In genomic region chr22:33865248-33865647, GRCh38 we compare ENCODE assay signal across 2 cellular contexts.
TF ChIP-seq lines count a peak whose summit lies in the region.

No MANE protein-coding gene starts in this region.

TF ChIP-seq in GM23338, 12 proteins besides CTCF, POLR2A, EP300 and RAD21 (continued from another document):
- TF ChIP-seq, protein P1, sequence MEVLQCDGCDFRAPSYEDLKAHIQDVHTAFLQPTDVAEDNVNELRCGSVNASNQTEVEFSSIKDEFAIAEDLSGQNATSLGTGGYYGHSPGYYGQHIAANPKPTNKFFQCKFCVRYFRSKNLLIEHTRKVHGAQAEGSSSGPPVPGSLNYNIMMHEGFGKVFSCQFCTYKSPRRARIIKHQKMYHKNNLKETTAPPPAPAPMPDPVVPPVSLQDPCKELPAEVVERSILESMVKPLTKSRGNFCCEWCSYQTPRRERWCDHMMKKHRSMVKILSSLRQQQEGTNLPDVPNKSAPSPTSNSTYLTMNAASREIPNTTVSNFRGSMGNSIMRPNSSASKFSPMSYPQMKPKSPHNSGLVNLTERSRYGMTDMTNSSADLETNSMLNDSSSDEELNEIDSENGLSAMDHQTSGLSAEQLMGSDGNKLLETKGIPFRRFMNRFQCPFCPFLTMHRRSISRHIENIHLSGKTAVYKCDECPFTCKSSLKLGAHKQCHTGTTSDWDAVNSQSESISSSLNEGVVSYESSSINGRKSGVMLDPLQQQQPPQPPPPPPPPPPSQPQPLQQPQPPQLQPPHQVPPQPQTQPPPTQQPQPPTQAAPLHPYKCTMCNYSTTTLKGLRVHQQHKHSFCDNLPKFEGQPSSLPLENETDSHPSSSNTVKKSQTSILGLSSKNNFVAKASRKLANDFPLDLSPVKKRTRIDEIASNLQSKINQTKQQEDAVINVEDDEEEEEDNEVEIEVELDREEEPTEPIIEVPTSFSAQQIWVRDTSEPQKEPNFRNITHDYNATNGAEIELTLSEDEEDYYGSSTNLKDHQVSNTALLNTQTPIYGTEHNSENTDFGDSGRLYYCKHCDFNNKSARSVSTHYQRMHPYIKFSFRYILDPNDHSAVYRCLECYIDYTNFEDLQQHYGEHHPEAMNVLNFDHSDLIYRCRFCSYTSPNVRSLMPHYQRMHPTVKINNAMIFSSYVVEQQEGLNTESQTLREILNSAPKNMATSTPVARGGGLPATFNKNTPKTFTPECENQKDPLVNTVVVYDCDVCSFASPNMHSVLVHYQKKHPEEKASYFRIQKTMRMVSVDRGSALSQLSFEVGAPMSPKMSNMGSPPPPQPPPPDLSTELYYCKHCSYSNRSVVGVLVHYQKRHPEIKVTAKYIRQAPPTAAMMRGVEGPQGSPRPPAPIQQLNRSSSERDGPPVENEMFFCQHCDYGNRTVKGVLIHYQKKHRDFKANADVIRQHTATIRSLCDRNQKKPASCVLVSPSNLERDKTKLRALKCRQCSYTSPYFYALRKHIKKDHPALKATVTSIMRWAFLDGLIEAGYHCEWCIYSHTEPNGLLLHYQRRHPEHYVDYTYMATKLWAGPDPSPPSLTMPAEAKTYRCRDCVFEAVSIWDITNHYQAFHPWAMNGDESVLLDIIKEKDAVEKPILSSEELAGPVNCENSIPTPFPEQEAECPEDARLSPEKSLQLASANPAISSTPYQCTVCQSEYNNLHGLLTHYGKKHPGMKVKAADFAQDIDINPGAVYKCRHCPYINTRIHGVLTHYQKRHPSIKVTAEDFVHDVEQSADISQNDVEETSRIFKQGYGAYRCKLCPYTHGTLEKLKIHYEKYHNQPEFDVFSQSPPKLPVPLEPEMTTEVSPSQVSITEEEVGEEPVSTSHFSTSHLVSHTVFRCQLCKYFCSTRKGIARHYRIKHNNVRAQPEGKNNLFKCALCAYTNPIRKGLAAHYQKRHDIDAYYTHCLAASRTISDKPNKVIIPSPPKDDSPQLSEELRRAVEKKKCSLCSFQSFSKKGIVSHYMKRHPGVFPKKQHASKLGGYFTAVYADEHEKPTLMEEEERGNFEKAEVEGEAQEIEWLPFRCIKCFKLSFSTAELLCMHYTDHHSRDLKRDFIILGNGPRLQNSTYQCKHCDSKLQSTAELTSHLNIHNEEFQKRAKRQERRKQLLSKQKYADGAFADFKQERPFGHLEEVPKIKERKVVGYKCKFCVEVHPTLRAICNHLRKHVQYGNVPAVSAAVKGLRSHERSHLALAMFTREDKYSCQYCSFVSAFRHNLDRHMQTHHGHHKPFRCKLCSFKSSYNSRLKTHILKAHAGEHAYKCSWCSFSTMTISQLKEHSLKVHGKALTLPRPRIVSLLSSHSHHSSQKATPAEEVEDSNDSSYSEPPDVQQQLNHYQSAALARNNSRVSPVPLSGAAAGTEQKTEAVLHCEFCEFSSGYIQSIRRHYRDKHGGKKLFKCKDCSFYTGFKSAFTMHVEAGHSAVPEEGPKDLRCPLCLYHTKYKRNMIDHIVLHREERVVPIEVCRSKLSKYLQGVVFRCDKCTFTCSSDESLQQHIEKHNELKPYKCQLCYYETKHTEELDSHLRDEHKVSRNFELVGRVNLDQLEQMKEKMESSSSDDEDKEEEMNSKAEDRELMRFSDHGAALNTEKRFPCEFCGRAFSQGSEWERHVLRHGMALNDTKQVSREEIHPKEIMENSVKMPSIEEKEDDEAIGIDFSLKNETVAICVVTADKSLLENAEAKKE (CRISPR knock-in tag; IDR thresholded peaks at IDR 0.05): no peak
- no peak for TF ChIP-seq STAT1 (IDR thresholded peaks at IDR 0.05; ENCODE audit: unreplicated experiment)
- no peak for TF ChIP-seq EZH2phosphoT487 (IDR thresholded peaks at IDR 0.05; ENCODE audit: unreplicated experiment)

TF ChIP-seq in GM12878, 131 proteins besides CTCF, POLR2A, EP300 and RAD21 (continued from another document and continues in another):
- TF ChIP-seq ZBTB11 (CRISPR knock-in tag; IDR thresholded peaks at IDR 0.05) (no peak), SMAD5 (IDR thresholded peaks at IDR 0.05; ENCODE audit: low read depth) (no peak), SUZ12 (IDR thresholded peaks at IDR 0.05; ENCODE audit: unreplicated experiment) (no peak), BACH1 (IDR thresholded peaks at IDR 0.05; ENCODE audit: borderline replicate concordance) (no peak), BMI1 (IDR thresholded peaks at IDR 0.05; ENCODE audit: borderline replicate concordance) (no peak), KLF5 (IDR thresholded peaks at IDR 0.05; ENCODE audit: partially characterized antibody) (no peak), STAT1 (conservative IDR thresholded peaks at IDR 0.05) (no peak), NR2C1 (IDR thresholded peaks at IDR 0.05) (no peak), MTA3 (IDR thresholded peaks at IDR 0.05; ENCODE audit: borderline replicate concordance, low read length) (no peak), CEBPZ (IDR thresholded peaks at IDR 0.05; ENCODE audit: low read depth, low read length) (no peak), PAX8 (IDR thresholded peaks at IDR 0.05) (no peak)
- TF ChIP-seq, protein P2, sequence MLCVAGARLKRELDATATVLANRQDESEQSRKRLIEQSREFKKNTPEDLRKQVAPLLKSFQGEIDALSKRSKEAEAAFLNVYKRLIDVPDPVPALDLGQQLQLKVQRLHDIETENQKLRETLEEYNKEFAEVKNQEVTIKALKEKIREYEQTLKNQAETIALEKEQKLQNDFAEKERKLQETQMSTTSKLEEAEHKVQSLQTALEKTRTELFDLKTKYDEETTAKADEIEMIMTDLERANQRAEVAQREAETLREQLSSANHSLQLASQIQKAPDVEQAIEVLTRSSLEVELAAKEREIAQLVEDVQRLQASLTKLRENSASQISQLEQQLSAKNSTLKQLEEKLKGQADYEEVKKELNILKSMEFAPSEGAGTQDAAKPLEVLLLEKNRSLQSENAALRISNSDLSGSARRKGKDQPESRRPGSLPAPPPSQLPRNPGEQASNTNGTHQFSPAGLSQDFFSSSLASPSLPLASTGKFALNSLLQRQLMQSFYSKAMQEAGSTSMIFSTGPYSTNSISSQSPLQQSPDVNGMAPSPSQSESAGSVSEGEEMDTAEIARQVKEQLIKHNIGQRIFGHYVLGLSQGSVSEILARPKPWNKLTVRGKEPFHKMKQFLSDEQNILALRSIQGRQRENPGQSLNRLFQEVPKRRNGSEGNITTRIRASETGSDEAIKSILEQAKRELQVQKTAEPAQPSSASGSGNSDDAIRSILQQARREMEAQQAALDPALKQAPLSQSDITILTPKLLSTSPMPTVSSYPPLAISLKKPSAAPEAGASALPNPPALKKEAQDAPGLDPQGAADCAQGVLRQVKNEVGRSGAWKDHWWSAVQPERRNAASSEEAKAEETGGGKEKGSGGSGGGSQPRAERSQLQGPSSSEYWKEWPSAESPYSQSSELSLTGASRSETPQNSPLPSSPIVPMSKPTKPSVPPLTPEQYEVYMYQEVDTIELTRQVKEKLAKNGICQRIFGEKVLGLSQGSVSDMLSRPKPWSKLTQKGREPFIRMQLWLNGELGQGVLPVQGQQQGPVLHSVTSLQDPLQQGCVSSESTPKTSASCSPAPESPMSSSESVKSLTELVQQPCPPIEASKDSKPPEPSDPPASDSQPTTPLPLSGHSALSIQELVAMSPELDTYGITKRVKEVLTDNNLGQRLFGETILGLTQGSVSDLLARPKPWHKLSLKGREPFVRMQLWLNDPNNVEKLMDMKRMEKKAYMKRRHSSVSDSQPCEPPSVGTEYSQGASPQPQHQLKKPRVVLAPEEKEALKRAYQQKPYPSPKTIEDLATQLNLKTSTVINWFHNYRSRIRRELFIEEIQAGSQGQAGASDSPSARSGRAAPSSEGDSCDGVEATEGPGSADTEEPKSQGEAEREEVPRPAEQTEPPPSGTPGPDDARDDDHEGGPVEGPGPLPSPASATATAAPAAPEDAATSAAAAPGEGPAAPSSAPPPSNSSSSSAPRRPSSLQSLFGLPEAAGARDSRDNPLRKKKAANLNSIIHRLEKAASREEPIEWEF (IDR thresholded peaks at IDR 0.05; ENCODE audit: insufficient replicate concordance, low read depth, low read length): no peak
- TF ChIP-seq, protein P3, sequence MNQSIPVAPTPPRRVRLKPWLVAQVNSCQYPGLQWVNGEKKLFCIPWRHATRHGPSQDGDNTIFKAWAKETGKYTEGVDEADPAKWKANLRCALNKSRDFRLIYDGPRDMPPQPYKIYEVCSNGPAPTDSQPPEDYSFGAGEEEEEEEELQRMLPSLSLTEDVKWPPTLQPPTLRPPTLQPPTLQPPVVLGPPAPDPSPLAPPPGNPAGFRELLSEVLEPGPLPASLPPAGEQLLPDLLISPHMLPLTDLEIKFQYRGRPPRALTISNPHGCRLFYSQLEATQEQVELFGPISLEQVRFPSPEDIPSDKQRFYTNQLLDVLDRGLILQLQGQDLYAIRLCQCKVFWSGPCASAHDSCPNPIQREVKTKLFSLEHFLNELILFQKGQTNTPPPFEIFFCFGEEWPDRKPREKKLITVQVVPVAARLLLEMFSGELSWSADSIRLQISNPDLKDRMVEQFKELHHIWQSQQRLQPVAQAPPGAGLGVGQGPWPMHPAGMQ (IDR thresholded peaks at IDR 0.05; ENCODE audit: borderline replicate concordance): no peak
- TF ChIP-seq, protein P4, sequence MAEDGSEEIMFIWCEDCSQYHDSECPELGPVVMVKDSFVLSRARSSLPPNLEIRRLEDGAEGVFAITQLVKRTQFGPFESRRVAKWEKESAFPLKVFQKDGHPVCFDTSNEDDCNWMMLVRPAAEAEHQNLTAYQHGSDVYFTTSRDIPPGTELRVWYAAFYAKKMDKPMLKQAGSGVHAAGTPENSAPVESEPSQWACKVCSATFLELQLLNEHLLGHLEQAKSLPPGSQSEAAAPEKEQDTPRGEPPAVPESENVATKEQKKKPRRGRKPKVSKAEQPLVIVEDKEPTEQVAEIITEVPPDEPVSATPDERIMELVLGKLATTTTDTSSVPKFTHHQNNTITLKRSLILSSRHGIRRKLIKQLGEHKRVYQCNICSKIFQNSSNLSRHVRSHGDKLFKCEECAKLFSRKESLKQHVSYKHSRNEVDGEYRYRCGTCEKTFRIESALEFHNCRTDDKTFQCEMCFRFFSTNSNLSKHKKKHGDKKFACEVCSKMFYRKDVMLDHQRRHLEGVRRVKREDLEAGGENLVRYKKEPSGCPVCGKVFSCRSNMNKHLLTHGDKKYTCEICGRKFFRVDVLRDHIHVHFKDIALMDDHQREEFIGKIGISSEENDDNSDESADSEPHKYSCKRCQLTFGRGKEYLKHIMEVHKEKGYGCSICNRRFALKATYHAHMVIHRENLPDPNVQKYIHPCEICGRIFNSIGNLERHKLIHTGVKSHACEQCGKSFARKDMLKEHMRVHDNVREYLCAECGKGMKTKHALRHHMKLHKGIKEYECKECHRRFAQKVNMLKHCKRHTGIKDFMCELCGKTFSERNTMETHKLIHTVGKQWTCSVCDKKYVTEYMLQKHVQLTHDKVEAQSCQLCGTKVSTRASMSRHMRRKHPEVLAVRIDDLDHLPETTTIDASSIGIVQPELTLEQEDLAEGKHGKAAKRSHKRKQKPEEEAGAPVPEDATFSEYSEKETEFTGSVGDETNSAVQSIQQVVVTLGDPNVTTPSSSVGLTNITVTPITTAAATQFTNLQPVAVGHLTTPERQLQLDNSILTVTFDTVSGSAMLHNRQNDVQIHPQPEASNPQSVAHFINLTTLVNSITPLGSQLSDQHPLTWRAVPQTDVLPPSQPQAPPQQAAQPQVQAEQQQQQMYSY (CRISPR knock-in tag; IDR thresholded peaks at IDR 0.05): no peak
